In the genomic region with DNA sequence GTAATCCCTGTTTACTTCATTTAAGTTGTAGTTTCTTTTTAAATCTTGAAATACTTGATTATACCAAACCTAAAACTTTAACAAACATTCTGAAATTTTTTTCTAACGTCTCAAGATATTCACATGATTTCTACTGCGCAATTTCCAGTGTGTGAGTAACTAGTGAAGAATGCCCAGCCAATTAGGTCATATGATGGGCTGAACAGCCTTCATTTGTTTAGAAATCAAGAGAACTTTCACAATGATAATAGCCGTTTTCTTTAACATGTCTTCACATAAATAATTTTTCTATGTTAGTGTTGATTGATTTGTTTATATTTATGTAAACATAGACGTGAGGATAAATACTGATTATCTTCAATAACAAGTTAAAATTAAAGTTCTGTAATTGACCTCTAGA, we compare ENCODE assay signal across 9 cellular contexts. TPM values are rescaled to one million over a fixed set of nuclear protein-coding genes. Genes with fewer than 3 reads are reported as not detected.
A peak's percentile ranks its signal among the peaks of the same experiment; 100 is the strongest.
DNase-seq lines count a peak whose midpoint lies in the region; TF ChIP-seq lines count a peak whose summit lies in the region.
"Had no signal": no experiment of that assay in that cellular context is flagged by ENCODE, and none has a peak within 500 bp of the region (broad histone marks: within the 10 kb centered on the region; RNA-seq: fewer than 3 reads in every experiment).

No MANE protein-coding gene starts in this region.

- H3K4me1 Mint-ChIP-seq in osteocyte (ENCODE audit: unreplicated experiment) = peaks cover 73% of the 10 kb centered on the region

- H4K20me1 ChIP-seq in fibroblast of lung (ENCODE audit: control insufficient read depth, extremely low read depth, insufficient read depth, low read length) = no peaks in the 10 kb centered on the region

- no peak overlapping the region for H3K27ac ChIP-seq in RWPE1
- peak overlapping the region; percentile 76 for H3K27ac ChIP-seq in fibroblast of lung (ENCODE audit: insufficient read depth, low read length)

- H3K27me3 ChIP-seq in fibroblast of lung (ENCODE audit: control insufficient read depth, insufficient read depth, low read length) = no peaks in the 10 kb centered on the region

- H3K4me3 ChIP-seq in AG09309 (ENCODE audit: control insufficient read depth, low read depth, low read length) (no peak overlapping the region), fibroblast of lung (replicated peaks in 1 of 4; ENCODE audit: control extremely low read depth in 1 of 4, insufficient read depth in 1 of 4, low read depth in 3 of 4, low read length in 4 of 4) (no peak overlapping the region)

- H3K27me3 Mint-ChIP-seq in osteocyte (ENCODE audit: unreplicated experiment) = no peaks in the 10 kb centered on the region

- no peaks in the 10 kb centered on the region for H3K9me3 ChIP-seq in fibroblast of lung (ENCODE audit: control insufficient read depth, insufficient read depth, low read depth, low read length)

- peaks cover 48% of the 10 kb centered on the region for H3K79me2 ChIP-seq in fibroblast of lung (ENCODE audit: control insufficient read depth, insufficient read depth, low read length)

- TF ChIP-seq CTCF in AG09309 (IDR thresholded peaks at IDR 0.05; ENCODE audit: control insufficient read depth, insufficient read depth, low read depth, low read length, missing control alignments) (no peak), RWPE1 (conservative IDR thresholded peaks at IDR 0.05; ENCODE audit: low read depth) (no peak), fibroblast of lung (conservative IDR thresholded peaks at IDR 0.05 in 1 of 2, IDR thresholded peaks at IDR 0.05 in 1 of 2; ENCODE audit: low read depth in 1 of 2, low read length in 2 of 2) (no peak), osteocyte (IDR thresholded peaks at IDR 0.05) (no peak)

- H3K4me1 ChIP-seq in fibroblast of lung (ENCODE audit: control insufficient read depth, extremely low read depth, insufficient read depth, low read length) = peaks cover 3% of the 10 kb centered on the region

- H3K9me3 Mint-ChIP-seq in osteocyte (ENCODE audit: unreplicated experiment) = peaks cover 2% of the 10 kb centered on the region

- CTCF ChIA-PET in RWPE1 (lab: Yijun Ruan, JAX) = interaction anchor here (0.5 to 0.6 kb wide), 2 partner anchors 23 to 1927 kb away, joined by 3 read pairs; no protein-coding TSS in a partner anchor

- DNase-seq in AG09309 (ENCODE audit: low read depth) = peak; percentile 69
- peak; percentile 59 for DNase-seq in RWPE1 (ENCODE audit: low spot score)
- DNase-seq in fibroblast of lung (ENCODE audit: low read depth in 2 of 2) = peak; percentile 92 to 96
- no peak for DNase-seq in osteocyte (ENCODE audit: extremely low spot score, unreplicated experiment)
- DNase-seq in SIG-M5 (lab: John Stamatoyannopoulos, UW) = no peak
- no peak for DNase-seq in KG1 (lab: John Stamatoyannopoulos, UW)
- DNase-seq in NK-92 (lab: John Stamatoyannopoulos, UW; ENCODE audit: unreplicated experiment) = no peak
- DNase-seq in NAMALWA (ENCODE audit: low spot score) = no peak
- DNase-seq: NCI-H1436 had no signal

- H3K36me3 ChIP-seq in fibroblast of lung (ENCODE audit: control insufficient read depth, insufficient read depth, low read length) = no peaks in the 10 kb centered on the region

- peak overlapping the region; percentile 94 for H3K27ac Mint-ChIP-seq in osteocyte (ENCODE audit: unreplicated experiment)

- POLR2A ChIA-PET in RWPE1 (lab: Yijun Ruan, JAX; ENCODE audit: low non-redundant PET) = no interaction called here

- no peak overlapping the region for H3K9ac ChIP-seq in fibroblast of lung (ENCODE audit: insufficient read depth, low read length)

- peaks cover 26% of the 10 kb centered on the region for H3K36me3 Mint-ChIP-seq in osteocyte (ENCODE audit: unreplicated experiment)

- H2AFZ ChIP-seq in fibroblast of lung (ENCODE audit: low read length) = no peak overlapping the region

- peak overlapping the region; percentile 53 for H3K4me3 Mint-ChIP-seq in osteocyte (ENCODE audit: unreplicated experiment)

- peak overlapping the region; percentile 78 for H3K4me2 ChIP-seq in fibroblast of lung (ENCODE audit: extremely low read depth, insufficient read depth, low read length)

RNA-seq across cellular contexts. Expression of a gene that starts 21.8 kb away (rescaled TPM):
- total RNA-seq in fibroblast of lung (21.6 and 27.9 TPM in 2 replicates), osteocyte (26.6 and 32.0 TPM in 2 replicates)
- polyA plus RNA-seq in fibroblast of lung = 48.7 and 50.0 TPM in 2 replicates
- polyA plus RNA-seq in fibroblast of lung (2012) = 19.4 and 20.2 TPM in 2 replicates
- 16.3 and 20.1 TPM in 2 replicates for polyA minus RNA-seq in fibroblast of lung (ENCODE audit: low replicate concordance)

RNA-seq across cellular contexts. Expression of a gene that starts 48.6 kb away (rescaled TPM):
- 23.1 and 37.7 TPM in 2 replicates for total RNA-seq in fibroblast of lung
- polyA plus RNA-seq in fibroblast of lung = 29.6 and 53.4 TPM in 2 replicates
- polyA plus RNA-seq in fibroblast of lung (2012) = 37.6 and 60.0 TPM in 2 replicates
- polyA minus RNA-seq in fibroblast of lung (ENCODE audit: low replicate concordance) = 7.6 and 7.7 TPM in 2 replicates
- total RNA-seq in osteocyte = 25.1 and 28.6 TPM in 2 replicates

Comparison
In these comparisons a context has a peak if more than half of its experiments do, and no peak if none do; other contexts are left out.
1. DNase-seq: peak in AG09309 (single experiment), RWPE1 (single experiment) and fibroblast of lung (2 of 2); none in osteocyte (single experiment), SIG-M5 (single experiment), KG1 (single experiment), NK-92 (single experiment) and NAMALWA (single experiment).